In genomic region chr9:136685792-136686533, GRCh38 we compare ENCODE assay signal across 8 cellular contexts. TPM values are rescaled to one million over a fixed set of nuclear protein-coding genes. Genes with fewer than 3 reads are reported as not detected.
DNase-seq lines count a peak whose midpoint lies in the region; ATAC-seq and TF ChIP-seq lines count a peak whose summit lies in the region.

No MANE protein-coding gene starts in this region.

- peaks cover 33% of the 10 kb centered on the region for H4K20me1 ChIP-seq in OCI-LY3 (ENCODE audit: insufficient read depth, low read length)

- DNase-seq in Calu3 (no peak), epithelial cell of prostate (ENCODE audit: low read depth, low spot score) (no peak), cortex of kidney (lab: John Stamatoyannopoulos, UW) (no peak), erythroblast (lab: John Stamatoyannopoulos, UW) (no peak), cerebellum (ENCODE audit: low spot score) (no peak)

- H3K4me3 ChIP-seq in OCI-LY3 (ENCODE audit: low read length) (peak overlapping the region; percentile 96), neutrophil (ENCODE audit: low read depth in 1 of 2, low read length in 1 of 2) (peak overlapping the region; percentile 86 to 88)

- BruUV-seq in Calu3 (replicated peaks; lab: Mats Ljungman, UMichigan): TSS peak; percentile 41

- H3K4me3 Mint-ChIP-seq in Calu3 (ENCODE audit: low read depth, unreplicated experiment): peak overlapping the region; percentile 70

- H2AFZ ChIP-seq in OCI-LY3 (ENCODE audit: low read depth, low read length): no peak overlapping the region

- H3K4me1 Mint-ChIP-seq in Calu3 (ENCODE audit: low read depth, unreplicated experiment): peaks cover 7% of the 10 kb centered on the region

- H3K4me1 ChIP-seq in OCI-LY3 (ENCODE audit: low read length) (peaks cover 18% of the 10 kb centered on the region), neutrophil (ENCODE audit: control insufficient read depth in 1 of 2, insufficient read depth in 1 of 2, low read depth in 1 of 2, low read length in 1 of 2) (peaks cover 38 to 45% of the 10 kb centered on the region in 2 experiments)

- H3K4me2 ChIP-seq in OCI-LY3 (ENCODE audit: low read length): peak overlapping the region; percentile 96

- peaks cover 20% of the 10 kb centered on the region for H3K36me3 Mint-ChIP-seq in Calu3 (ENCODE audit: insufficient read depth, unreplicated experiment)

- no peak overlapping the region for H3K27ac ChIP-seq in OCI-LY3 (ENCODE audit: low read length)
- peak overlapping the region; percentile 61 for H3K27ac ChIP-seq in epithelial cell of prostate
- peak overlapping the region; percentile 95 for H3K27ac ChIP-seq in neutrophil

- ATAC-seq in HG02973 (IDR thresholded peaks at IDR 0.05; ENCODE audit: unreplicated experiment): no peak

- H3K9me3 Mint-ChIP-seq in Calu3 (ENCODE audit: low read depth, unreplicated experiment): no peaks in the 10 kb centered on the region

- H3K9me3 ChIP-seq in OCI-LY3 (ENCODE audit: insufficient read depth, low read length): no peaks in the 10 kb centered on the region
- no peaks in the 10 kb centered on the region for H3K9me3 ChIP-seq in neutrophil

- H3K79me2 ChIP-seq in OCI-LY3 (ENCODE audit: low read length): peaks cover 12% of the 10 kb centered on the region; the same call in 1 of the 2 replicates

- CTCF ChIA-PET in Calu3 (lab: Charles Lee): no interaction called here

- TF ChIP-seq CTCF in Calu3 (IDR thresholded peaks at IDR 0.05; ENCODE audit: unreplicated experiment) (no peak), OCI-LY3 (IDR thresholded peaks at IDR 0.05; ENCODE audit: low read depth, low read length) (no peak), neutrophil (IDR thresholded peaks at IDR 0.05) (no peak)

- no peak overlapping the region for H3K27ac Mint-ChIP-seq in Calu3 (ENCODE audit: unreplicated experiment)

- no peaks in the 10 kb centered on the region for H3K36me3 ChIP-seq in OCI-LY3 (replicated peaks; ENCODE audit: low read depth, low read length)
- H3K36me3 ChIP-seq in neutrophil: no peaks in the 10 kb centered on the region

- H3K9ac ChIP-seq in OCI-LY3 (ENCODE audit: low read length): peak overlapping the region; percentile 94

- TF ChIP-seq POLR2A in erythroblast (IDR thresholded peaks at IDR 0.05; ENCODE audit: low read length): no peak

- no peaks in the 10 kb centered on the region for H3K27me3 Mint-ChIP-seq in Calu3 (ENCODE audit: unreplicated experiment)

- intact Hi-C loops in Calu3 (cut with micrococcal nuclease; ENCODE audit: unreplicated experiment): no loop called here

- H3K27me3 ChIP-seq in OCI-LY3 (ENCODE audit: low read depth, low read length) (no peaks in the 10 kb centered on the region), neutrophil (no peaks in the 10 kb centered on the region)

RNA-seq across cellular contexts. Expression of gene AGPAT2, which starts 1.3 kb away (rescaled TPM):
- total RNA-seq in Calu3 (2022): 40.4 and 45.4 TPM in 2 replicates
- 2.8 TPM for total RNA-seq in cerebellum

RNA-seq across cellular contexts. Expression of gene EGFL7, which starts 23.2 kb away (rescaled TPM):
- total RNA-seq in Calu3 (2022) (1.2 and 1.3 TPM in 2 replicates), cerebellum (11.6 TPM)

RNA-seq across cellular contexts. Expression of gene DIPK1B, which starts 26.4 kb away (rescaled TPM):
- total RNA-seq in Calu3 (2022) (4.0 TPM in 2 replicates), cerebellum (24.1 TPM)

RNA-seq across cellular contexts. Expression of gene LCN10, which starts 56.8 kb away (rescaled TPM):
- total RNA-seq in Calu3 (2022) (0.33 and 1.9 TPM in 2 replicates), cerebellum (not detected)

Comparison
In these comparisons a context has a peak if more than half of its experiments do, and no peak if none do; other contexts are left out.
1. RNA of gene AGPAT2, which starts 1.3 kb away (total RNA-seq): 40.4 to 45.4 TPM in Calu3; 2.8 TPM in cerebellum (single experiment); every median in the first group is over 10 times any median in the second.